17 cellular contexts compared by ENCODE assay signal in genomic region chr20:44540834-44541233, GRCh38. TPM values are rescaled to one million over a fixed set of nuclear protein-coding genes. Genes with fewer than 3 reads are reported as not detected.
DNase-seq lines count a peak whose midpoint lies in the region; ATAC-seq and TF ChIP-seq lines count a peak whose summit lies in the region.
"Had no signal": no experiment of that assay in that cellular context is flagged by ENCODE, and none has a peak within 500 bp of the region (broad histone marks: within the 10 kb centered on the region; RNA-seq: fewer than 3 reads in every experiment).

No MANE protein-coding gene starts in this region.

- H3K27ac ChIP-seq in GM23338 (ENCODE audit: low read depth) (no peak overlapping the region), smooth muscle cell (ENCODE audit: low read depth) (peak overlapping the region; percentile 68)
- H3K27ac ChIP-seq: HL-60, psoas muscle had no signal

- ATAC-seq in GM23338 (peak; percentile 55), HG02970 (IDR thresholded peaks at IDR 0.05; ENCODE audit: low FRiP score, unreplicated experiment) (no peak), sciatic nerve (no peak)
- ATAC-seq: effector memory CD8-positive, alpha-beta T cell; psoas muscle had no signal

- H3F3A ChIP-seq in GM23338 (replicated peaks; ENCODE audit: low read depth) (no peaks in the 10 kb centered on the region), smooth muscle cell (ENCODE audit: low read depth) (no peaks in the 10 kb centered on the region)

- no peaks in the 10 kb centered on the region for H3K27me3 ChIP-seq in GM23338 (ENCODE audit: insufficient read depth)
- H3K27me3 ChIP-seq in smooth muscle cell (ENCODE audit: low read depth): no peaks in the 10 kb centered on the region

- no peak overlapping the region for H3K9ac ChIP-seq in smooth muscle cell (ENCODE audit: low read depth)

- no peak overlapping the region for H3K4me3 ChIP-seq in GM23338
- no peak overlapping the region for H3K4me3 ChIP-seq in fibroblast of villous mesenchyme (ENCODE audit: low read depth, low read length)
- H3K4me3 ChIP-seq in smooth muscle cell: no peak overlapping the region
- H3K4me3 ChIP-seq: psoas muscle had no signal

- H3K9me3 ChIP-seq in smooth muscle cell (replicated peaks; ENCODE audit: low read depth): no peaks in the 10 kb centered on the region
- H3K9me3 ChIP-seq: psoas muscle had no signal

- no peaks in the 10 kb centered on the region for H3K9me2 ChIP-seq in GM23338 (ENCODE audit: insufficient read depth)

- no peaks in the 10 kb centered on the region for H3K4me1 ChIP-seq in GM23338 (ENCODE audit: insufficient read depth)
- no peaks in the 10 kb centered on the region for H3K4me1 ChIP-seq in smooth muscle cell (ENCODE audit: low read depth)

- H3K27ac Mint-ChIP-seq in GM23338: peak overlapping the region; percentile 58; the same call in 1 of the 2 replicates
- H3K27ac Mint-ChIP-seq: effector memory CD8-positive, alpha-beta T cell had no signal

- H2AFZ ChIP-seq in GM23338 (no peak overlapping the region), smooth muscle cell (ENCODE audit: low read depth) (no peak overlapping the region)

- H3K4me2 ChIP-seq in GM23338: no peak overlapping the region
- peak overlapping the region; percentile 47 for H3K4me2 ChIP-seq in smooth muscle cell

- DNase-seq in GM23338 (ENCODE audit: low spot score) (peak; percentile 39), amniotic epithelial cell (ENCODE audit: low read depth) (peak; percentile 86), fibroblast of villous mesenchyme (ENCODE audit: low read depth) (peak; percentile 43), smooth muscle cell (lab: John Stamatoyannopoulos, UW; ENCODE audit: unreplicated experiment) (no peak), sciatic nerve (ENCODE audit: low spot score) (no peak), dedifferentiated amniotic fluid mesenchymal stem cell (ENCODE audit: extremely low spot score) (no peak), NCI-H146 treated with DMSO at 0.1 percent for 48 hours (lab: John Stamatoyannopoulos, UW; ENCODE audit: unreplicated experiment) (no peak)
- DNase-seq: amygdala; CD8-positive, alpha-beta memory T cell; effector memory CD8-positive, alpha-beta T cell; NCI-H526; psoas muscle; SIG-M5; stimulated activated CD4-positive, alpha-beta T cell treated with anti-CD3 and anti-CD28 coated beads, Interleukin-4, amount 100 ng/mL, for 24 hours; stimulated activated naive CD4-positive, alpha-beta T cell treated with Interleukin-2 at 50 U/mL for 16 hours had no signal

- TF ChIP-seq CTCF in GM23338 (conservative IDR thresholded peaks at IDR 0.05; ENCODE audit: low read depth in 2 of 2): no peak
- no peak for TF ChIP-seq CTCF in fibroblast of villous mesenchyme (IDR thresholded peaks at IDR 0.05; ENCODE audit: insufficient read depth, low read depth, low read length)
- no peak for TF ChIP-seq CTCF in smooth muscle cell (IDR thresholded peaks at IDR 0.05; ENCODE audit: borderline replicate concordance, insufficient read depth, poor library complexity, severe bottlenecking)

- peaks cover 12% of the 10 kb centered on the region for H3K27me3 Mint-ChIP-seq in GM23338 (ENCODE audit: insufficient read depth, low read depth, poor library complexity)
- H3K27me3 Mint-ChIP-seq: effector memory CD8-positive, alpha-beta T cell had no signal

- no peaks in the 10 kb centered on the region for H3K36me3 Mint-ChIP-seq in GM23338 (ENCODE audit: low read depth)
- H3K36me3 Mint-ChIP-seq: CD8-positive, alpha-beta memory T cell had no signal

- peaks cover 5% of the 10 kb centered on the region for H3K4me1 Mint-ChIP-seq in GM23338
- H3K4me1 Mint-ChIP-seq: CD8-positive, alpha-beta memory T cell had no signal

- intact Hi-C loops in sciatic nerve (cut with DNase I): no loop called here

- H4K20me1 ChIP-seq in GM23338 (replicated peaks; ENCODE audit: insufficient read depth): no peaks in the 10 kb centered on the region
- no peaks in the 10 kb centered on the region for H4K20me1 ChIP-seq in smooth muscle cell (ENCODE audit: low read depth)

- H3K79me2 ChIP-seq in GM23338 (replicated peaks; ENCODE audit: insufficient read depth): peaks cover 15% of the 10 kb centered on the region
- H3K79me2 ChIP-seq in smooth muscle cell (ENCODE audit: low read depth): peaks cover 71% of the 10 kb centered on the region

- H3K36me3 ChIP-seq in GM23338 (ENCODE audit: insufficient read depth) (no peaks in the 10 kb centered on the region), smooth muscle cell (ENCODE audit: low read depth) (no peaks in the 10 kb centered on the region)

- H3K9me3 Mint-ChIP-seq in GM23338: no peaks in the 10 kb centered on the region
- H3K9me3 Mint-ChIP-seq: CD8-positive, alpha-beta memory T cell; effector memory CD8-positive, alpha-beta T cell had no signal

- H3K4me3 Mint-ChIP-seq in GM23338: no peak overlapping the region
- H3K4me3 Mint-ChIP-seq: CD8-positive, alpha-beta memory T cell; effector memory CD8-positive, alpha-beta T cell had no signal

- 23% methylated on average over 6 of the region's 6 CpGs for WGBS in smooth muscle cell (ENCODE audit: low lambda C conversion rate)

TF ChIP-seq in GM23338, 12 proteins besides CTCF, POLR2A, EP300 and RAD21:
- no peak for TF ChIP-seq POLR2AphosphoS5 (IDR thresholded peaks at IDR 0.05; ENCODE audit: low read depth)
- TF ChIP-seq REST (IDR thresholded peaks at IDR 0.05; ENCODE audit: unreplicated experiment): no peak
- no peak for TF ChIP-seq EZH2phosphoT487 (IDR thresholded peaks at IDR 0.05; ENCODE audit: unreplicated experiment)
- no peak for TF ChIP-seq ZNF114 (CRISPR knock-in tag; IDR thresholded peaks at IDR 0.05)
- TF ChIP-seq NANOG (IDR thresholded peaks at IDR 0.05; ENCODE audit: borderline replicate concordance): no peak
- no peak for TF ChIP-seq STAT1 (IDR thresholded peaks at IDR 0.05; ENCODE audit: unreplicated experiment)

RNA-seq across cellular contexts. Expression of gene SERINC3, which starts 19.0 kb away (rescaled TPM):
- 25.4 and 33.0 TPM in 2 replicates for total RNA-seq in GM23338 (2014; rRNA removed; shearing (Covaris generic))
- polyA plus RNA-seq in GM23338 (2016; fragmentation: Nextera tagmentation; extraction: Ambion mirVana) (18.1 and 18.6 TPM in 2 replicates), smooth muscle cell (99.5 and 106 TPM in 2 replicates)
- total RNA-seq in fibroblast of villous mesenchyme (90.5 and 136 TPM in 2 replicates), smooth muscle cell (84.9 and 96.0 TPM in 2 replicates), sciatic nerve (114 TPM)

RNA-seq across cellular contexts. Expression of gene PKIG, which starts 41.5 kb away (rescaled TPM):
- total RNA-seq in GM23338 (2014; rRNA removed; shearing (Covaris generic)): 23.9 and 33.2 TPM in 2 replicates
- 29.7 and 34.9 TPM in 2 replicates for polyA plus RNA-seq in GM23338 (2016; fragmentation: Nextera tagmentation; extraction: Ambion mirVana)
- total RNA-seq in fibroblast of villous mesenchyme: 160 and 220 TPM in 2 replicates
- total RNA-seq in smooth muscle cell: 81.4 and 86.1 TPM in 2 replicates
- polyA plus RNA-seq in smooth muscle cell: 67.5 and 68.9 TPM in 2 replicates
- total RNA-seq in sciatic nerve: 38.2 TPM

Comparison
In these comparisons a context has a peak if more than half of its experiments do, and no peak if none do; other contexts are left out.
1. DNase-seq: peak in GM23338 (single experiment), amniotic epithelial cell (single experiment) and fibroblast of villous mesenchyme (single experiment); none in smooth muscle cell (single experiment), sciatic nerve (single experiment), dedifferentiated amniotic fluid mesenchymal stem cell (single experiment) and NCI-H146 treated with DMSO at 0.1 percent for 48 hours (single experiment).